ENCODE assay signal across 15 cellular contexts in genomic region chr7:128217972-128218652, GRCh38. TPM values are rescaled to one million over a fixed set of nuclear protein-coding genes. Genes with fewer than 3 reads are reported as not detected.
DNase-seq lines count a peak whose midpoint lies in the region; ATAC-seq and TF ChIP-seq lines count a peak whose summit lies in the region.
"Had no signal": no experiment of that assay in that cellular context is flagged by ENCODE, and none has a peak within 500 bp of the region (broad histone marks: within the 10 kb centered on the region; RNA-seq: fewer than 3 reads in every experiment).

No MANE protein-coding gene starts in this region.

- TF ChIP-seq CTCF in AG10803 (conservative IDR thresholded peaks at IDR 0.05; ENCODE audit: low read length) (peak; percentile 13; the same call in 1 of the 2 replicates), SK-N-SH (IDR thresholded peaks at IDR 0.05) (peak; percentile 35; the same call in 1 of the 2 replicates), glutamatergic neuron (IDR thresholded peaks at IDR 0.05; ENCODE audit: partially characterized antibody, unreplicated experiment) (peak; percentile 61), uterus (IDR thresholded peaks at IDR 0.05) (no peak)

- no peaks in the 10 kb centered on the region for H4K20me1 ChIP-seq in SK-N-SH (ENCODE audit: insufficient read depth)

- no peak overlapping the region for H2AFZ ChIP-seq in SK-N-SH (ENCODE audit: low read depth)

- no peak overlapping the region for H3K9ac ChIP-seq in SK-N-SH

- H3K36me3 ChIP-seq in SK-N-SH (replicated peaks in 1 of 2; ENCODE audit: control insufficient read depth in 1 of 2, insufficient read depth in 2 of 2, low read length in 1 of 2) (no peaks in the 10 kb centered on the region), uterus (no peaks in the 10 kb centered on the region)
- H3K36me3 ChIP-seq: adrenal gland had no signal

- no peak overlapping the region for H3K4me3 ChIP-seq in AG10803 (ENCODE audit: low read length)
- no peak overlapping the region for H3K4me3 ChIP-seq in SK-N-SH (ENCODE audit: low read depth in 2 of 2, low read length in 1 of 2)
- no peak overlapping the region for H3K4me3 ChIP-seq in uterus
- H3K4me3 ChIP-seq: adrenal gland had no signal

- H3K9me2 ChIP-seq in SK-N-SH = no peaks in the 10 kb centered on the region

- ATAC-seq in HG03469 (IDR thresholded peaks at IDR 0.05; ENCODE audit: unreplicated experiment) (no peak), HG03108 (IDR thresholded peaks at IDR 0.05; ENCODE audit: unreplicated experiment) (no peak)
- ATAC-seq: activated CD8-positive, alpha-beta memory T cell treated with anti-CD3 and anti-CD28 coated beads, Interleukin-2, amount 10 ng/mL, durations not matched to agents 7 days and 5 days; natural killer cell treated with Interleukin-12 subunit alpha and Interleukin-12 subunit beta and Interleukin-15 and Interleukin-18, amount 100 ng/mL, for 72 hours had no signal

- POLR2A ChIA-PET in HEK293T (lab: Yijun Ruan, JAX) = no interaction called here
- POLR2A ChIA-PET in SK-N-SH (lab: Yijun Ruan, JAX) = no interaction called here

- peaks cover 4% of the 10 kb centered on the region for H3K36me3 Mint-ChIP-seq in glutamatergic neuron (ENCODE audit: unreplicated experiment)
- no peaks in the 10 kb centered on the region for H3K36me3 Mint-ChIP-seq in activated naive CD4-positive, alpha-beta T cell treated with anti-CD3 and anti-CD28 coated beads for 36 hours (ENCODE audit: low read depth)
- H3K36me3 Mint-ChIP-seq: activated CD8-positive, alpha-beta memory T cell treated with anti-CD3 and anti-CD28 coated beads, Interleukin-2, amount 10 ng/mL, durations not matched to agents 7 days and 5 days; natural killer cell treated with Interleukin-12 subunit alpha and Interleukin-12 subunit beta and Interleukin-15 and Interleukin-18, amount 100 ng/mL, for 72 hours had no signal

- intact Hi-C loops in uterus (cut with DNase I; ENCODE audit: low total_unique reads) = no loop called here
- intact Hi-C loops in activated naive CD4-positive, alpha-beta T cell treated with anti-CD3 and anti-CD28 coated beads for 36 hours (cut with micrococcal nuclease) = no loop called here

- no peaks in the 10 kb centered on the region for H3K27me3 ChIP-seq in SK-N-SH (ENCODE audit: insufficient read depth)
- no peaks in the 10 kb centered on the region for H3K27me3 ChIP-seq in uterus
- H3K27me3 ChIP-seq: adrenal gland had no signal

- CTCF ChIA-PET in HEK293T (lab: Yijun Ruan, JAX) (interaction anchor here (1.3 kb wide), 1 partner anchor 9 kb away, joined by 7 read pairs; no protein-coding TSS in a partner anchor), SK-N-SH (lab: Yijun Ruan, JAX) (interaction anchor here (0.6 to 17.6 kb wide), 16 partner anchors 10 to 870 kb away, joined by 3 to 444 read pairs (median 4); no protein-coding TSS in a partner anchor)
- CTCF ChIA-PET in activated naive CD4-positive, alpha-beta T cell treated with anti-CD3 and anti-CD28 coated beads for 36 hours (lab: Charles Lee) = interaction anchor here (0.5 to 0.6 kb wide), 3 partner anchors 119 to 489 kb away, joined by 3 to 4 read pairs (median 3); no protein-coding TSS in a partner anchor

- no peak for TF ChIP-seq POLR2A in uterus (IDR thresholded peaks at IDR 0.05)

- DNase-seq in AG10803 (ENCODE audit: low read depth) (peak; percentile 20), HEK293T (ENCODE audit: extremely low spot score) (peak; percentile 24), SK-N-SH (peak; percentile 42), glutamatergic neuron (peak; percentile 39), uterus (no peak)
- DNase-seq in activated naive CD4-positive, alpha-beta T cell treated with anti-CD3 and anti-CD28 coated beads for 36 hours = no peak
- DNase-seq: activated CD8-positive, alpha-beta memory T cell treated with anti-CD3 and anti-CD28 coated beads, Interleukin-2, amount 10 ng/mL, durations not matched to agents 7 days and 5 days; adrenal gland; Calu3; immature natural killer cell; T-helper 1 cell had no signal

- TF ChIP-seq RAD21 in SK-N-SH (IDR thresholded peaks at IDR 0.05; ENCODE audit: low read length) = peak; percentile 35

- no peak for TF ChIP-seq EP300 in SK-N-SH (IDR thresholded peaks at IDR 0.05; ENCODE audit: borderline replicate concordance in 1 of 2, low read depth in 1 of 2, low read length in 1 of 2)

- no peaks in the 10 kb centered on the region for H3K79me2 ChIP-seq in SK-N-SH (ENCODE audit: insufficient read depth)

- no peak overlapping the region for H3K27ac Mint-ChIP-seq in glutamatergic neuron (ENCODE audit: unreplicated experiment)
- no peak overlapping the region for H3K27ac Mint-ChIP-seq in activated naive CD4-positive, alpha-beta T cell treated with anti-CD3 and anti-CD28 coated beads for 36 hours
- H3K27ac Mint-ChIP-seq: activated CD8-positive, alpha-beta memory T cell treated with anti-CD3 and anti-CD28 coated beads, Interleukin-2, amount 10 ng/mL, durations not matched to agents 7 days and 5 days; immature natural killer cell; natural killer cell treated with Interleukin-12 subunit alpha and Interleukin-12 subunit beta and Interleukin-15 and Interleukin-18, amount 100 ng/mL, for 72 hours had no signal

- H3K4me1 Mint-ChIP-seq in glutamatergic neuron (ENCODE audit: low read depth, unreplicated experiment) = peaks cover 9% of the 10 kb centered on the region
- no peaks in the 10 kb centered on the region for H3K4me1 Mint-ChIP-seq in activated naive CD4-positive, alpha-beta T cell treated with anti-CD3 and anti-CD28 coated beads for 36 hours (ENCODE audit: low read depth)

- H3K27me3 Mint-ChIP-seq in glutamatergic neuron (ENCODE audit: unreplicated experiment) = peaks cover 8% of the 10 kb centered on the region
- peaks cover 7% of the 10 kb centered on the region for H3K27me3 Mint-ChIP-seq in activated naive CD4-positive, alpha-beta T cell treated with anti-CD3 and anti-CD28 coated beads for 36 hours (ENCODE audit: low read depth)

- no peaks in the 10 kb centered on the region for H3K9me3 Mint-ChIP-seq in glutamatergic neuron (ENCODE audit: unreplicated experiment)
- no peaks in the 10 kb centered on the region for H3K9me3 Mint-ChIP-seq in activated naive CD4-positive, alpha-beta T cell treated with anti-CD3 and anti-CD28 coated beads for 36 hours
- H3K9me3 Mint-ChIP-seq: immature natural killer cell; natural killer cell treated with Interleukin-12 subunit alpha and Interleukin-12 subunit beta and Interleukin-15 and Interleukin-18, amount 100 ng/mL, for 72 hours had no signal

- WGBS in SK-N-SH (ENCODE audit: low lambda C conversion rate) = 78% methylated on average over 9 of the region's 9 CpGs

- H3F3A ChIP-seq in SK-N-SH (replicated peaks; ENCODE audit: insufficient read depth) = peaks cover 6% of the 10 kb centered on the region

- no peak overlapping the region for H3K4me3 Mint-ChIP-seq in glutamatergic neuron (ENCODE audit: unreplicated experiment)
- no peak overlapping the region for H3K4me3 Mint-ChIP-seq in activated naive CD4-positive, alpha-beta T cell treated with anti-CD3 and anti-CD28 coated beads for 36 hours
- H3K4me3 Mint-ChIP-seq: activated CD8-positive, alpha-beta memory T cell treated with anti-CD3 and anti-CD28 coated beads, Interleukin-2, amount 10 ng/mL, durations not matched to agents 7 days and 5 days; immature natural killer cell; natural killer cell treated with Interleukin-12 subunit alpha and Interleukin-12 subunit beta and Interleukin-15 and Interleukin-18, amount 100 ng/mL, for 72 hours had no signal

- H3K4me1 ChIP-seq in SK-N-SH (ENCODE audit: control insufficient read depth in 1 of 2, insufficient read depth in 2 of 2, low read depth in 1 of 2, low read length in 1 of 2) (peaks cover 14 to 24% of the 10 kb centered on the region in 2 experiments; a peak in 3 of 4 replicates), uterus (no peaks in the 10 kb centered on the region)
- H3K4me1 ChIP-seq: adrenal gland had no signal

- no peak overlapping the region for H3K4me2 ChIP-seq in SK-N-SH

- no peaks in the 10 kb centered on the region for H3K9me3 ChIP-seq in SK-N-SH
- no peaks in the 10 kb centered on the region for H3K9me3 ChIP-seq in uterus
- H3K9me3 ChIP-seq: adrenal gland had no signal

- peak overlapping the region; percentile 1 to 39; a peak in 2 of 4 replicates for H3K27ac ChIP-seq in SK-N-SH (ENCODE audit: low read depth in 2 of 2, low read length in 1 of 2)
- no peak overlapping the region for H3K27ac ChIP-seq in uterus
- H3K27ac ChIP-seq: adrenal gland had no signal

TF ChIP-seq in HEK293T, 16 proteins besides CTCF, POLR2A, EP300 and RAD21 (continues in another document):
- TF ChIP-seq PKNOX1 (IDR thresholded peaks at IDR 0.05) (no peak), ZNF384 (IDR thresholded peaks at IDR 0.05) (no peak), HDGF (IDR thresholded peaks at IDR 0.05; ENCODE audit: borderline replicate concordance) (no peak), SP1 (IDR thresholded peaks at IDR 0.05) (no peak), FOXM1 (IDR thresholded peaks at IDR 0.05; ENCODE audit: borderline replicate concordance) (no peak)

TF ChIP-seq in SK-N-SH, 30 proteins besides CTCF, POLR2A, EP300 and RAD21:
- TF ChIP-seq JUND (IDR thresholded peaks at IDR 0.05) (no peak), TCF12 (IDR thresholded peaks at IDR 0.05) (peak; percentile 53), YY1 (IDR thresholded peaks at IDR 0.05; ENCODE audit: low read depth) (no peak), NFIC (IDR thresholded peaks at IDR 0.05; ENCODE audit: borderline replicate concordance) (peak; percentile 25; the same call in 1 of the 2 replicates)

RNA-seq across cellular contexts. Expression of gene LEP, which starts 23.0 kb away (rescaled TPM):
- polyA plus RNA-seq in SK-N-SH (2012; rRNA removed) = not detected in 2 replicates
- not detected in 2 replicates for polyA plus RNA-seq in SK-N-SH (2012; cell fraction: cytosol; rRNA removed)
- not detected in 2 replicates for polyA plus RNA-seq in SK-N-SH (2012; cell fraction: nucleus; rRNA removed)
- not detected for total RNA-seq in glutamatergic neuron (ENCODE audit: unreplicated experiment)
- not detected for total RNA-seq in uterus
- total RNA-seq in activated naive CD4-positive, alpha-beta T cell treated with anti-CD3 and anti-CD28 coated beads for 36 hours = not detected
- total RNA-seq: activated CD8-positive, alpha-beta memory T cell treated with anti-CD3 and anti-CD28 coated beads, Interleukin-2, amount 10 ng/mL, durations not matched to agents 7 days and 5 days; Calu3; HT1080; natural killer cell treated with Interleukin-12 subunit alpha and Interleukin-12 subunit beta and Interleukin-15 and Interleukin-18, amount 100 ng/mL, for 72 hours had no signal
- polyA plus RNA-seq: immature natural killer cell had no signal

Comparison
In these comparisons a context has a peak if more than half of its experiments do, and no peak if none do; other contexts are left out.
1. DNase-seq: peak in AG10803 (single experiment), HEK293T (single experiment), SK-N-SH (single experiment) and glutamatergic neuron (single experiment); none in uterus (0 of 2) and activated naive CD4-positive, alpha-beta T cell treated with anti-CD3 and anti-CD28 coated beads for 36 hours (single experiment).
2. CTCF ChIP-seq: peak in AG10803 (single experiment), SK-N-SH (single experiment) and glutamatergic neuron (single experiment); none in uterus (0 of 4).
3. H3K27ac ChIP-seq: peak in SK-N-SH (2 of 2); none in uterus (0 of 2).